In the genomic region with DNA sequence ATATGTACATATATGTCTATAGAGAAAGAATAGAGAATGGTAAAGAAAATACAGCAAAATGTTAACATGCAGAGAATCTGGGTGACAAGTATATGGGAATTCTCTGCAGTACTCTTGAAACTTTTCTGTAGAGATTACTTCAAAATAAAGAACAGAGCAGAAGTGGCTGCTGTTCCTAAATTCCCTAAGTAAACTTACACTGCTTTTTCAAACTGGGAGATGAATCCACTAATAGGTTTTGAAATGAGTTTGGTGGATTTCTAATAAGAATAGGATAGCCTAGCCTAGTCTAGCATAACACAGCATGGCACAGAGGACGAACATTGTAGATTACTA, we compare ENCODE assay signal across 10 cellular contexts. TPM values are rescaled to one million over a fixed set of nuclear protein-coding genes. Genes with fewer than 3 reads are reported as not detected.
DNase-seq lines count a peak whose midpoint lies in the region; ATAC-seq and TF ChIP-seq lines count a peak whose summit lies in the region.
"Had no signal": no experiment of that assay in that cellular context is flagged by ENCODE, and none has a peak within 500 bp of the region (broad histone marks: within the 10 kb centered on the region; RNA-seq: fewer than 3 reads in every experiment).

No MANE protein-coding gene starts in this region.

- H3K9ac ChIP-seq in adipocyte (ENCODE audit: low read length), result no peak overlapping the region

- intact Hi-C loops in CD8-positive, alpha-beta T cell (cut with DNase I, micrococcal nuclease), result loop anchor here (1.0 to 5.0 kb wide), 3 partner anchors 17 to 46 kb away; no protein-coding TSS in a partner anchor

- H3K27ac ChIP-seq in CD8-positive, alpha-beta T cell (ENCODE audit: low read depth, low read length), result no peak overlapping the region
- H3K27ac ChIP-seq in GM23338 (ENCODE audit: low read depth), result no peak overlapping the region
- H3K27ac ChIP-seq: sigmoid colon had no signal

- H3K4me1 Mint-ChIP-seq in CD8-positive, alpha-beta T cell (ENCODE audit: low read depth), result peaks cover 14% of the 10 kb centered on the region
- peaks cover 3% of the 10 kb centered on the region; the same call in 2 of the 3 replicates for H3K4me1 Mint-ChIP-seq in GM23338
- H3K4me1 Mint-ChIP-seq in naive thymus-derived CD8-positive, alpha-beta T cell, result peaks cover 0 to 14% (median 8%) of the 10 kb centered on the region in 4 donors

- H3K36me3 Mint-ChIP-seq in CD8-positive, alpha-beta T cell, result no peaks in the 10 kb centered on the region
- no peaks in the 10 kb centered on the region for H3K36me3 Mint-ChIP-seq in GM23338 (ENCODE audit: low read depth)
- no peaks in the 10 kb centered on the region for H3K36me3 Mint-ChIP-seq in naive thymus-derived CD8-positive, alpha-beta T cell

- peak overlapping the region; percentile 59 for H3K4me3 ChIP-seq in CD8-positive, alpha-beta T cell (ENCODE audit: low read depth, low read length)
- H3K4me3 ChIP-seq in GM23338 (peak overlapping the region; percentile 75), adipocyte (ENCODE audit: low read length) (peak overlapping the region; percentile 69), foreskin fibroblast (ENCODE audit: low read depth in 1 of 2, low read length in 2 of 2) (no peak overlapping the region)

- peaks cover 13% of the 10 kb centered on the region for H3K27me3 Mint-ChIP-seq in CD8-positive, alpha-beta T cell (ENCODE audit: low read depth)
- peaks cover 10% of the 10 kb centered on the region for H3K27me3 Mint-ChIP-seq in GM23338 (ENCODE audit: insufficient read depth, low read depth, poor library complexity)
- peaks cover 0 to 23% (median 4%) of the 10 kb centered on the region in 5 donors for H3K27me3 Mint-ChIP-seq in naive thymus-derived CD8-positive, alpha-beta T cell

- H3F3A ChIP-seq in GM23338 (replicated peaks; ENCODE audit: low read depth), result no peaks in the 10 kb centered on the region

- H3K27ac Mint-ChIP-seq in CD8-positive, alpha-beta T cell, result peak overlapping the region; percentile 24
- no peak overlapping the region for H3K27ac Mint-ChIP-seq in GM23338
- H3K27ac Mint-ChIP-seq in naive thymus-derived CD8-positive, alpha-beta T cell, result peak overlapping the region in 5 of 10 donors; percentile 7 to 84 (median 56)

- H3K4me2 ChIP-seq in GM23338, result peak overlapping the region; percentile 96

- H3K9me2 ChIP-seq in GM23338 (ENCODE audit: insufficient read depth), result no peaks in the 10 kb centered on the region

- ATAC-seq in CD8-positive, alpha-beta T cell, result no peak
- no peak; the same call in 2 of the 3 replicates for ATAC-seq in GM23338
- ATAC-seq in naive thymus-derived CD8-positive, alpha-beta T cell, result no peak
- ATAC-seq in GM21515 (IDR thresholded peaks at IDR 0.05; ENCODE audit: unreplicated experiment), result no peak

- H3K9me3 ChIP-seq in CD8-positive, alpha-beta T cell (ENCODE audit: low read length), result no peaks in the 10 kb centered on the region
- H3K9me3 ChIP-seq in adipocyte (ENCODE audit: control insufficient read depth, low read length), result peaks cover 3% of the 10 kb centered on the region
- H3K9me3 ChIP-seq: sigmoid colon had no signal

- no peak for DNase-seq in CD8-positive, alpha-beta T cell
- DNase-seq in GM23338 (ENCODE audit: low spot score) (no peak), adipocyte (ENCODE audit: low read depth) (no peak), NCI-H146 (lab: John Stamatoyannopoulos, UW) (no peak), foreskin fibroblast (no peak)
- DNase-seq in naive thymus-derived CD8-positive, alpha-beta T cell, result no peak
- DNase-seq in stimulated activated CD4-positive, alpha-beta T cell treated with anti-CD3 and anti-CD28 coated beads, Interleukin-2, amount 100 ng/mL, for 48 hours, result no peak
- DNase-seq: NCI-H446 treated with DMSO at 0.1 percent for 48 hours, sigmoid colon had no signal

- POLR2A ChIA-PET in CD8-positive, alpha-beta T cell (lab: Charles Lee), result interaction anchor here (0.6 to 1.5 kb wide), 6 partner anchors 10 to 347 kb away, joined by 3 to 6 read pairs (median 4); a partner anchor contains a TSS
- POLR2A ChIA-PET in naive thymus-derived CD8-positive, alpha-beta T cell (lab: Charles Lee), result interaction anchor here (1.5 to 3.1 kb wide), 4 partner anchors 12 to 132 kb away, joined by 6 to 18 read pairs (median 12); a partner anchor contains a TSS

- H3K4me3 Mint-ChIP-seq in CD8-positive, alpha-beta T cell, result peak overlapping the region; percentile 77
- H3K4me3 Mint-ChIP-seq in GM23338, result peak overlapping the region; percentile 70
- H3K4me3 Mint-ChIP-seq in naive thymus-derived CD8-positive, alpha-beta T cell, result peak overlapping the region in 9 of 10 donors; percentile 69 to 87 (median 78)

- peak overlapping the region; percentile 88 for H2AFZ ChIP-seq in GM23338

- TF ChIP-seq CTCF in CD8-positive, alpha-beta T cell (IDR thresholded peaks at IDR 0.05), result no peak
- no peak for TF ChIP-seq CTCF in GM23338 (conservative IDR thresholded peaks at IDR 0.05; ENCODE audit: low read depth in 2 of 2)
- TF ChIP-seq CTCF in foreskin fibroblast (IDR thresholded peaks at IDR 0.05; ENCODE audit: low read depth, low read length), result no peak

- H3K27me3 ChIP-seq in CD8-positive, alpha-beta T cell (ENCODE audit: insufficient read depth, low read length), result no peaks in the 10 kb centered on the region
- peaks cover 46% of the 10 kb centered on the region for H3K27me3 ChIP-seq in GM23338 (ENCODE audit: insufficient read depth)
- H3K27me3 ChIP-seq in adipocyte (replicated peaks; ENCODE audit: control insufficient read depth, insufficient read depth, low read length), result peaks cover 74% of the 10 kb centered on the region

- H3K9me3 Mint-ChIP-seq in CD8-positive, alpha-beta T cell, result no peaks in the 10 kb centered on the region
- H3K9me3 Mint-ChIP-seq in GM23338, result no peaks in the 10 kb centered on the region
- no peaks in the 10 kb centered on the region for H3K9me3 Mint-ChIP-seq in naive thymus-derived CD8-positive, alpha-beta T cell

- no peaks in the 10 kb centered on the region for H3K36me3 ChIP-seq in CD8-positive, alpha-beta T cell (ENCODE audit: insufficient read depth, low read length)
- no peaks in the 10 kb centered on the region for H3K36me3 ChIP-seq in GM23338 (ENCODE audit: insufficient read depth)
- no peaks in the 10 kb centered on the region for H3K36me3 ChIP-seq in adipocyte (ENCODE audit: control insufficient read depth, insufficient read depth, low read length, severe bottlenecking)
- H3K36me3 ChIP-seq: sigmoid colon had no signal

- H3K4me1 ChIP-seq in CD8-positive, alpha-beta T cell (ENCODE audit: insufficient read depth, low read length), result peaks cover 31% of the 10 kb centered on the region
- H3K4me1 ChIP-seq in GM23338 (ENCODE audit: insufficient read depth) (no peaks in the 10 kb centered on the region; the same call in 1 of the 2 replicates), adipocyte (ENCODE audit: control insufficient read depth, insufficient read depth, low read length) (peaks cover 9% of the 10 kb centered on the region)

- no peaks in the 10 kb centered on the region for H3K79me2 ChIP-seq in GM23338 (replicated peaks; ENCODE audit: insufficient read depth)

- no peaks in the 10 kb centered on the region for H4K20me1 ChIP-seq in GM23338 (replicated peaks; ENCODE audit: insufficient read depth)

- CTCF ChIA-PET in CD8-positive, alpha-beta T cell (lab: Charles Lee), result interaction anchor here (1.0 to 4.2 kb wide), 13 partner anchors 8 to 48 kb away, joined by 3 to 68 read pairs (median 6); a partner anchor contains a TSS

TF ChIP-seq in GM23338, 12 proteins besides CTCF, POLR2A, EP300 and RAD21:
- TF ChIP-seq CREB1 (CRISPR knock-in tag; IDR thresholded peaks at IDR 0.05; ENCODE audit: low read depth), result no peak
- TF ChIP-seq, protein P1, sequence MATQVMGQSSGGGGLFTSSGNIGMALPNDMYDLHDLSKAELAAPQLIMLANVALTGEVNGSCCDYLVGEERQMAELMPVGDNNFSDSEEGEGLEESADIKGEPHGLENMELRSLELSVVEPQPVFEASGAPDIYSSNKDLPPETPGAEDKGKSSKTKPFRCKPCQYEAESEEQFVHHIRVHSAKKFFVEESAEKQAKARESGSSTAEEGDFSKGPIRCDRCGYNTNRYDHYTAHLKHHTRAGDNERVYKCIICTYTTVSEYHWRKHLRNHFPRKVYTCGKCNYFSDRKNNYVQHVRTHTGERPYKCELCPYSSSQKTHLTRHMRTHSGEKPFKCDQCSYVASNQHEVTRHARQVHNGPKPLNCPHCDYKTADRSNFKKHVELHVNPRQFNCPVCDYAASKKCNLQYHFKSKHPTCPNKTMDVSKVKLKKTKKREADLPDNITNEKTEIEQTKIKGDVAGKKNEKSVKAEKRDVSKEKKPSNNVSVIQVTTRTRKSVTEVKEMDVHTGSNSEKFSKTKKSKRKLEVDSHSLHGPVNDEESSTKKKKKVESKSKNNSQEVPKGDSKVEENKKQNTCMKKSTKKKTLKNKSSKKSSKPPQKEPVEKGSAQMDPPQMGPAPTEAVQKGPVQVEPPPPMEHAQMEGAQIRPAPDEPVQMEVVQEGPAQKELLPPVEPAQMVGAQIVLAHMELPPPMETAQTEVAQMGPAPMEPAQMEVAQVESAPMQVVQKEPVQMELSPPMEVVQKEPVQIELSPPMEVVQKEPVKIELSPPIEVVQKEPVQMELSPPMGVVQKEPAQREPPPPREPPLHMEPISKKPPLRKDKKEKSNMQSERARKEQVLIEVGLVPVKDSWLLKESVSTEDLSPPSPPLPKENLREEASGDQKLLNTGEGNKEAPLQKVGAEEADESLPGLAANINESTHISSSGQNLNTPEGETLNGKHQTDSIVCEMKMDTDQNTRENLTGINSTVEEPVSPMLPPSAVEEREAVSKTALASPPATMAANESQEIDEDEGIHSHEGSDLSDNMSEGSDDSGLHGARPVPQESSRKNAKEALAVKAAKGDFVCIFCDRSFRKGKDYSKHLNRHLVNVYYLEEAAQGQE (IDR thresholded peaks at IDR 0.05; ENCODE audit: unreplicated experiment), result no peak
- TF ChIP-seq STAT1 (IDR thresholded peaks at IDR 0.05; ENCODE audit: unreplicated experiment), result no peak
- TF ChIP-seq NANOG (IDR thresholded peaks at IDR 0.05; ENCODE audit: borderline replicate concordance), result no peak

RNA-seq across cellular contexts. Expression of a gene that starts 0.5 kb away (rescaled TPM):
- 1 to 10 TPM; 5.2 to 5.7 TPM for total RNA-seq in CD8-positive, alpha-beta T cell
- total RNA-seq in GM23338 (2014; rRNA removed; shearing (Covaris generic)), result 4.4 and 5.4 TPM in 2 replicates
- 2.7 and 2.8 TPM in 2 replicates for polyA plus RNA-seq in GM23338 (2016; fragmentation: Nextera tagmentation; extraction: Ambion mirVana)
- 1 to 10 TPM; 5.9 to 8.6 TPM for total RNA-seq in naive thymus-derived CD8-positive, alpha-beta T cell
- polyA plus RNA-seq in naive thymus-derived CD8-positive, alpha-beta T cell, result 10 to 100 TPM; 10.9 to 17.1 (median 11.2) TPM
- total RNA-seq: sigmoid colon had no signal

RNA-seq across cellular contexts. Expression of a gene that starts 42.3 kb away (rescaled TPM):
- 1 to 10 TPM; 7.2 to 8.0 TPM for total RNA-seq in CD8-positive, alpha-beta T cell
- 0.70 and 0.76 TPM in 2 replicates for total RNA-seq in GM23338 (2014; rRNA removed; shearing (Covaris generic))
- polyA plus RNA-seq in GM23338 (2016; fragmentation: Nextera tagmentation; extraction: Ambion mirVana), result 0.64 and 0.65 TPM in 2 replicates
- total RNA-seq in naive thymus-derived CD8-positive, alpha-beta T cell, result 1 to 10 TPM; 4.1 to 5.1 TPM
- 1 to 10 TPM in 2 of 3 donors, under 1 TPM in 1; 0.81 to 3.1 (median 1.1) TPM for polyA plus RNA-seq in naive thymus-derived CD8-positive, alpha-beta T cell

Comparison
In these comparisons a context has a peak if more than half of its experiments do, and no peak if none do; other contexts are left out.
1. H3K4me3 ChIP-seq: peak in CD8-positive, alpha-beta T cell (single experiment), GM23338 (single experiment) and adipocyte (single experiment); none in foreskin fibroblast (0 of 2).
2. Peak in every context shown above with its lines, with median percentiles within 50 percentile points of each other: H3K4me3 Mint-ChIP-seq.